In genomic region chr2:234691226-234691600, GRCh38 we compare ENCODE assay signal across 18 cellular contexts.
DNase-seq lines count a peak whose midpoint lies in the region; ATAC-seq and TF ChIP-seq lines count a peak whose summit lies in the region.
"Had no signal": no experiment of that assay in that cellular context is flagged by ENCODE, and none has a peak within 500 bp of the region (broad histone marks: within the 10 kb centered on the region; RNA-seq: fewer than 3 reads in every experiment).

No MANE protein-coding gene starts in this region.

- H3K36me3 Mint-ChIP-seq in Calu3 (ENCODE audit: insufficient read depth, unreplicated experiment) = no peaks in the 10 kb centered on the region

- CTCF ChIA-PET in A673 (lab: Charles Lee) (no interaction called here), Calu3 (lab: Charles Lee) (no interaction called here)

- POLR2A ChIA-PET in A673 (lab: Charles Lee; ENCODE audit: low non-redundant PET) = interaction anchor here (0.5 to 0.7 kb wide), 3 partner anchors 36 to 774 kb away, joined by 3 to 7 read pairs (median 5); partner anchors contain the start of gene TRPM8

- no peak overlapping the region for H3K27ac Mint-ChIP-seq in Calu3 (ENCODE audit: unreplicated experiment)
- H3K27ac Mint-ChIP-seq: activated CD8-positive, alpha-beta T cell treated with anti-CD3 and anti-CD28 coated beads for 36 hours had no signal

- H3K4me3 Mint-ChIP-seq in Calu3 (ENCODE audit: low read depth, unreplicated experiment) = no peak overlapping the region
- H3K4me3 Mint-ChIP-seq: activated CD8-positive, alpha-beta T cell treated with anti-CD3 and anti-CD28 coated beads for 36 hours; mesothelial cell of epicardium had no signal

- peaks cover 16% of the 10 kb centered on the region for H3K4me1 ChIP-seq in A673 (ENCODE audit: insufficient read depth, low read length, poor library complexity, severe bottlenecking)
- peaks cover 46% of the 10 kb centered on the region for H3K4me1 ChIP-seq in RWPE2 (ENCODE audit: insufficient read depth, poor library complexity, severe bottlenecking)

- peaks cover 19% of the 10 kb centered on the region for H3K4me1 Mint-ChIP-seq in Calu3 (ENCODE audit: low read depth, unreplicated experiment)

- TF ChIP-seq CTCF in A673 (conservative IDR thresholded peaks at IDR 0.05; ENCODE audit: low read depth, low read length) (no peak), RWPE2 (IDR thresholded peaks at IDR 0.05; ENCODE audit: poor library complexity, severe bottlenecking) (no peak), Calu3 (IDR thresholded peaks at IDR 0.05; ENCODE audit: unreplicated experiment) (no peak)

- H3K4me3 ChIP-seq in A673 (ENCODE audit: low read depth, low read length, poor library complexity, severe bottlenecking) (no peak overlapping the region), RWPE2 (ENCODE audit: severe bottlenecking) (no peak overlapping the region)
- H3K4me3 ChIP-seq: psoas muscle, tibial artery had no signal

- ATAC-seq in RWPE2 (ENCODE audit: low read depth) (no peak), GM21390 (IDR thresholded peaks at IDR 0.05; ENCODE audit: unreplicated experiment) (no peak)
- ATAC-seq: activated CD8-positive, alpha-beta T cell treated with anti-CD3 and anti-CD28 coated beads for 36 hours; HCT116; psoas muscle had no signal

- BruUV-seq in A673 (replicated peaks; lab: Mats Ljungman, UMichigan) (no TSS peak), Calu3 (replicated peaks; lab: Mats Ljungman, UMichigan) (no TSS peak)

- peak; percentile 43 for DNase-seq in A673 (ENCODE audit: low spot score)
- DNase-seq in NCI-H1105 treated with DMSO at 0.1 percent for 48 hours (lab: John Stamatoyannopoulos, UW) = peak; percentile 97
- no peak for DNase-seq in RWPE2 (ENCODE audit: low spot score)
- peak; percentile 69 for DNase-seq in left kidney (ENCODE audit: low read depth, low spot score)
- DNase-seq in DMS114 treated with DMSO at 0.1 percent for 48 hours (lab: John Stamatoyannopoulos, UW; ENCODE audit: unreplicated experiment) = no peak
- DNase-seq in Calu3 = no peak
- DNase-seq in NK-92 treated with Interleukin-12 subunit alpha and Interleukin-12 subunit beta, amount 100 ng/mL, for 24 hours (lab: John Stamatoyannopoulos, UW) = no peak
- DNase-seq: activated CD8-positive, alpha-beta T cell treated with anti-CD3 and anti-CD28 coated beads for 36 hours; activated gamma-delta T cell; brain microvascular endothelial cell; DND-41; effector CD8-positive, alpha-beta T cell; foreskin melanocyte; psoas muscle; tibial artery had no signal

- peaks cover 11% of the 10 kb centered on the region for H3K9me3 Mint-ChIP-seq in Calu3 (ENCODE audit: low read depth, unreplicated experiment)

- H3K27ac ChIP-seq in A673 (ENCODE audit: low read depth, low read length, poor library complexity, severe bottlenecking) (no peak overlapping the region), RWPE2 (ENCODE audit: poor library complexity, severe bottlenecking) (peak overlapping the region; percentile 72)
- H3K27ac ChIP-seq: brain microvascular endothelial cell, psoas muscle, tibial artery had no signal

- H3K36me3 ChIP-seq in A673 (ENCODE audit: insufficient read depth, low read length, poor library complexity, severe bottlenecking) (no peaks in the 10 kb centered on the region), RWPE2 (ENCODE audit: low read depth) (no peaks in the 10 kb centered on the region)
- H3K36me3 ChIP-seq: brain microvascular endothelial cell, tibial artery had no signal

- intact Hi-C loops in A673 (cut with micrococcal nuclease; ENCODE audit: unreplicated experiment) = no loop called here
- intact Hi-C loops in Calu3 (cut with micrococcal nuclease; ENCODE audit: unreplicated experiment) = no loop called here

- H3K9me3 ChIP-seq in A673 (ENCODE audit: low read depth, low read length, poor library complexity, severe bottlenecking) (peaks cover 3% of the 10 kb centered on the region), RWPE2 (ENCODE audit: severe bottlenecking) (peaks cover 9% of the 10 kb centered on the region)
- H3K9me3 ChIP-seq: psoas muscle had no signal

- no peaks in the 10 kb centered on the region for H3K27me3 Mint-ChIP-seq in Calu3 (ENCODE audit: unreplicated experiment)

- H3K27me3 ChIP-seq in A673 (replicated peaks; ENCODE audit: insufficient read depth, low read depth, low read length, poor library complexity) (no peaks in the 10 kb centered on the region), RWPE2 (ENCODE audit: insufficient read depth, poor library complexity, severe bottlenecking) (no peaks in the 10 kb centered on the region)
- H3K27me3 ChIP-seq: brain microvascular endothelial cell, tibial artery had no signal

Comparison
In these comparisons a context has a peak if more than half of its experiments do, and no peak if none do; other contexts are left out.
1. DNase-seq: peak in A673 (single experiment), NCI-H1105 treated with DMSO at 0.1 percent for 48 hours (single experiment) and left kidney (single experiment); none in RWPE2 (single experiment), DMS114 treated with DMSO at 0.1 percent for 48 hours (single experiment), Calu3 (single experiment) and NK-92 treated with Interleukin-12 subunit alpha and Interleukin-12 subunit beta, amount 100 ng/mL, for 24 hours (single experiment).